In the genomic region with DNA sequence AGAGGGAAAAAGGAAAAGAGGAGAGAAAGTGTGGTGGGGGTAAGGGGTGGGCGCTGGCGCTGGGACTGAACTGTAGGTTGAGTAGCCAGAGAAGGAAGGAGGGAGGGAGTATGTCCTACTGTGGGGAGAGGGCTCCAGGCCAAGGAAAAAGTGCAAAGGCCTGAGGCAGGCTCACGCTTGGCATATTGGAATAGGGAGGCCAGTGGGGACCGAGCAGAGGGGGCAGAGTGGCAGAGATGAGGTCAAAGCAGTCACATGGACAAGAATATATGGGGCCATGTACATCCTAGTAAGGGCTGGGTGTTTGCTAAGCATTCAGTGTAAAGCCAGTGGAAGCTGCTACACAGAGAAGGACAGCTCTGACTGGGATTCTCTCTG, we compare ENCODE assay signal across 11 cellular contexts. TPM values are rescaled to one million over a fixed set of nuclear protein-coding genes. Genes with fewer than 3 reads are reported as not detected.
DNase-seq lines count a peak whose midpoint lies in the region; ATAC-seq and TF ChIP-seq lines count a peak whose summit lies in the region.
"Had no signal": no experiment of that assay in that cellular context is flagged by ENCODE, and none has a peak within 500 bp of the region (broad histone marks: within the 10 kb centered on the region; RNA-seq: fewer than 3 reads in every experiment).

No MANE protein-coding gene starts in this region.

- CTCF ChIA-PET in PC-9 (lab: Charles Lee): no interaction called here

- BruUV-seq in PC-9 (replicated peaks; lab: Mats Ljungman, UMichigan): no TSS peak

- no peaks in the 10 kb centered on the region for H3K9me2 ChIP-seq in PC-9 (ENCODE audit: insufficient read depth)

- H3K27ac ChIP-seq in BLaER1: peak overlapping the region; percentile 86
- peak overlapping the region; percentile 92 for H3K27ac ChIP-seq in psoas muscle
- H3K27ac ChIP-seq in PC-9: no peak overlapping the region

- peak overlapping the region; percentile 90 for H3K4me2 ChIP-seq in BLaER1
- H3K4me2 ChIP-seq in PC-9: no peak overlapping the region

- H3K36me3 Mint-ChIP-seq in IgD-negative memory B cell: peaks cover 10% of the 10 kb centered on the region
- H3K36me3 Mint-ChIP-seq in effector memory CD8-positive, alpha-beta T cell (ENCODE audit: insufficient read depth): peaks cover 58% of the 10 kb centered on the region

- no peak for ATAC-seq in effector memory CD8-positive, alpha-beta T cell (replicated peaks)
- ATAC-seq in psoas muscle: no peak
- ATAC-seq in HG02759 (IDR thresholded peaks at IDR 0.05; ENCODE audit: unreplicated experiment): no peak
- ATAC-seq: SK-N-SH treated with all-trans-retinoic acid at 6 μM for 48 hours had no signal

- no peaks in the 10 kb centered on the region for H3K27me3 Mint-ChIP-seq in IgD-negative memory B cell
- H3K27me3 Mint-ChIP-seq in effector memory CD8-positive, alpha-beta T cell: no peaks in the 10 kb centered on the region

- WGBS in psoas muscle, 3 donors: 40 to 62% (median 45%) methylated on average over 4 of the region's 4 CpGs

- H3K9ac ChIP-seq in BLaER1: peak overlapping the region; percentile 67

- DNase-seq in effector memory CD8-positive, alpha-beta T cell: no peak
- no peak for DNase-seq in psoas muscle
- DNase-seq in PC-9: no peak
- no peak for DNase-seq in glomerular visceral epithelial cell (ENCODE audit: extremely low spot score)
- DNase-seq in MG63: no peak
- DNase-seq: activated CD8-positive, alpha-beta memory T cell treated with anti-CD3 and anti-CD28 coated beads for 24 hours; stimulated activated CD4-positive, alpha-beta T cell treated with anti-CD3 and anti-CD28 coated beads, Interleukin-1b, Interleukin-23, amount 100 ng/mL, for 48 hours had no signal

- H3K4me1 ChIP-seq in BLaER1 (peaks cover 100% of the 10 kb centered on the region), psoas muscle (peaks cover 100% of the 10 kb centered on the region), PC-9 (replicated peaks; ENCODE audit: insufficient read depth) (no peaks in the 10 kb centered on the region)

- no peaks in the 10 kb centered on the region for H3F3A ChIP-seq in PC-9 (ENCODE audit: insufficient read depth, low read depth)

- peak overlapping the region in 3 of 4 donors; percentile 21 to 92 (median 76) for H3K4me3 Mint-ChIP-seq in IgD-negative memory B cell
- H3K4me3 Mint-ChIP-seq in effector memory CD8-positive, alpha-beta T cell: peak overlapping the region; percentile 36 to 64

- POLR2A ChIA-PET in PC-9 (lab: Charles Lee; ENCODE audit: unreplicated experiment): interaction anchor here (0.6 kb wide), 1 partner anchor 14 kb away, joined by 3 read pairs; no protein-coding TSS in a partner anchor

- H3K4me1 Mint-ChIP-seq in IgD-negative memory B cell: peaks cover 68 to 88% (median 70%) of the 10 kb centered on the region in 3 donors
- peaks cover 92 to 96% of the 10 kb centered on the region in 2 donors for H3K4me1 Mint-ChIP-seq in effector memory CD8-positive, alpha-beta T cell (ENCODE audit: low read depth in 2 of 2)

- H3K9me3 ChIP-seq in BLaER1 (no peaks in the 10 kb centered on the region), psoas muscle (no peaks in the 10 kb centered on the region), PC-9 (ENCODE audit: insufficient read depth, low read depth) (no peaks in the 10 kb centered on the region), MG63 (no peaks in the 10 kb centered on the region)

- H3K4me3 ChIP-seq in BLaER1: no peak overlapping the region
- H3K4me3 ChIP-seq in psoas muscle: no peak overlapping the region
- no peak overlapping the region for H3K4me3 ChIP-seq in PC-9
- H3K4me3 ChIP-seq in MG63: no peak overlapping the region

- H3K36me3 ChIP-seq in BLaER1: peaks cover 79% of the 10 kb centered on the region
- H3K36me3 ChIP-seq in psoas muscle (ENCODE audit: insufficient read depth in 1 of 2, low read depth in 1 of 2): no peaks in the 10 kb centered on the region
- no peaks in the 10 kb centered on the region for H3K36me3 ChIP-seq in PC-9 (ENCODE audit: low read depth)
- H3K36me3 ChIP-seq in MG63: peaks cover 14% of the 10 kb centered on the region

- H2AFZ ChIP-seq in PC-9: no peak overlapping the region

- TF ChIP-seq CTCF in psoas muscle (IDR thresholded peaks at IDR 0.05): no peak
- no peak for TF ChIP-seq CTCF in PC-9 (conservative IDR thresholded peaks at IDR 0.05)

- H3K27ac Mint-ChIP-seq in IgD-negative memory B cell: peak overlapping the region; percentile 87 to 97 (median 97)
- peak overlapping the region; percentile 95 to 96 for H3K27ac Mint-ChIP-seq in effector memory CD8-positive, alpha-beta T cell

- H4K20me1 ChIP-seq in BLaER1 (peaks cover 90% of the 10 kb centered on the region), PC-9 (ENCODE audit: insufficient read depth) (no peaks in the 10 kb centered on the region)

- no peaks in the 10 kb centered on the region for H3K79me2 ChIP-seq in PC-9 (ENCODE audit: low read depth)

- no peaks in the 10 kb centered on the region for H3K27me3 ChIP-seq in BLaER1
- H3K27me3 ChIP-seq in psoas muscle (ENCODE audit: insufficient read depth in 3 of 3, low read length in 2 of 3): no peaks in the 10 kb centered on the region
- H3K27me3 ChIP-seq in PC-9 (ENCODE audit: insufficient read depth, low read depth): no peaks in the 10 kb centered on the region
- H3K27me3 ChIP-seq in MG63: no peaks in the 10 kb centered on the region

- no peaks in the 10 kb centered on the region for H3K9me3 Mint-ChIP-seq in IgD-negative memory B cell
- H3K9me3 Mint-ChIP-seq in effector memory CD8-positive, alpha-beta T cell: no peaks in the 10 kb centered on the region

- intact Hi-C loops in psoas muscle (cut with DNase I): loop anchor here (2.0 to 5.0 kb wide), 2 partner anchors 33 to 36 kb away; no protein-coding TSS in a partner anchor
- intact Hi-C loops in PC-9 (cut with micrococcal nuclease; ENCODE audit: unreplicated experiment): no loop called here

RNA-seq across cellular contexts. Expression of a gene that starts 39.8 kb away (rescaled TPM):
- polyA plus RNA-seq in IgD-negative memory B cell: 48.9 TPM
- total RNA-seq in psoas muscle: 100 to 1,000 TPM in 1 of 4 donors, 10 to 100 TPM in 3; 31.0 to 142 (median 43.1) TPM
- 100 to 1,000 TPM in 1 of 3 donors, 10 to 100 TPM in 2; 34.9 to 178 (median 55.8) TPM for polyA plus RNA-seq in psoas muscle
- total RNA-seq in PC-9 (2021): 9.0 and 9.8 TPM in 2 replicates
- 14.4 and 15.8 TPM in 2 replicates for total RNA-seq in MG63 (2014; rRNA removed; shearing (Covaris generic); ENCODE audit: low replicate concordance)
